1 cellular context compared by ENCODE assay signal in genomic region chr22:43955040-43955882, GRCh38.
A peak's percentile ranks its signal among the peaks of the same experiment; 100 is the strongest.
TF ChIP-seq lines count a peak whose summit lies in the region.

SAMM50 (plus strand) TSS chr22:43955442; CDS start chr22:43955578, 136 bp downstream.

TF ChIP-seq in HepG2, 621 proteins besides CTCF, POLR2A, EP300 and RAD21 (continued from another document and continues in another):
- TF ChIP-seq HNF1B (CRISPR knock-in tag; IDR thresholded peaks at IDR 0.05) (peak; percentile 83; the same call in 1 of the 2 replicates), ZNF839 (CRISPR knock-in tag; IDR thresholded peaks at IDR 0.05; ENCODE audit: borderline replicate concordance) (peak; percentile 61; the same call in 1 of the 2 replicates), ZFX (CRISPR knock-in tag; IDR thresholded peaks at IDR 0.05; ENCODE audit: low read depth) (peak; percentile 95), ZMYM3 (CRISPR knock-in tag; IDR thresholded peaks at IDR 0.05) (peak; percentile 33; the same call in 1 of the 2 replicates), RORA (CRISPR knock-in tag; IDR thresholded peaks at IDR 0.05) (no peak), ZBTB8A (CRISPR knock-in tag; IDR thresholded peaks at IDR 0.05; ENCODE audit: borderline replicate concordance, low read depth) (no peak), TERF1 (CRISPR knock-in tag; IDR thresholded peaks at IDR 0.05) (0 out of 2 replicates have a peak, but pooled peaks have one; percentile 78), KAT7 (CRISPR knock-in tag; IDR thresholded peaks at IDR 0.05; ENCODE audit: borderline replicate concordance) (peak; percentile 69; the same call in 1 of the 2 replicates), NR0B2 (CRISPR knock-in tag; IDR thresholded peaks at IDR 0.05) (no peak), FOXA3 (CRISPR knock-in tag; IDR thresholded peaks at IDR 0.05) (peak; percentile 74), ZNF576 (CRISPR knock-in tag; IDR thresholded peaks at IDR 0.05) (no peak), ZNF562 (CRISPR knock-in tag; IDR thresholded peaks at IDR 0.05; ENCODE audit: borderline replicate concordance) (no peak; the same call in 1 of the 2 replicates), ZBTB26 (CRISPR knock-in tag; IDR thresholded peaks at IDR 0.05; ENCODE audit: borderline replicate concordance) (peak; percentile 14; the same call in 1 of the 2 replicates), CBX1 (IDR thresholded peaks at IDR 0.05; ENCODE audit: low read depth) (peak; percentile 39), ZNF660 (CRISPR knock-in tag; IDR thresholded peaks at IDR 0.05; ENCODE audit: borderline replicate concordance, low read depth) (no peak), HNRNPLL (IDR thresholded peaks at IDR 0.05; ENCODE audit: low read depth, low read length, poor library complexity, severe bottlenecking) (peak; percentile 85), NFKB2 (CRISPR knock-in tag; IDR thresholded peaks at IDR 0.05; ENCODE audit: borderline replicate concordance) (peak; percentile 68; the same call in 1 of the 2 replicates), PAWR (CRISPR knock-in tag; IDR thresholded peaks at IDR 0.05; ENCODE audit: borderline replicate concordance) (no peak), ATF7-NPFF (CRISPR knock-in tag; IDR thresholded peaks at IDR 0.05; ENCODE audit: low read depth) (peak; percentile 12; the same call in 1 of the 2 replicates), ZNF639 (CRISPR knock-in tag; conservative IDR thresholded peaks at IDR 0.05) (peak; percentile 91), ZNF704 (CRISPR knock-in tag; IDR thresholded peaks at IDR 0.05; ENCODE audit: borderline replicate concordance) (0 out of 2 replicates have a peak, but pooled peaks have one; percentile 81), NR2C2 (CRISPR knock-in tag; IDR thresholded peaks at IDR 0.05; ENCODE audit: borderline replicate concordance) (peak; percentile 100), CSRNP2 (CRISPR knock-in tag; conservative IDR thresholded peaks at IDR 0.05; ENCODE audit: low read depth) (0 out of 2 replicates have a peak, but pooled peaks have one; percentile 38), SAP130 (CRISPR knock-in tag; IDR thresholded peaks at IDR 0.05; ENCODE audit: low read depth) (peak; percentile 83), ZNF10 (CRISPR knock-in tag; IDR thresholded peaks at IDR 0.05; ENCODE audit: borderline replicate concordance, low read depth) (no peak; the same call in 1 of the 2 replicates), ZNF280D (CRISPR knock-in tag; IDR thresholded peaks at IDR 0.05) (no peak), E2F5 (CRISPR knock-in tag; conservative IDR thresholded peaks at IDR 0.05) (no peak; the same call in 1 of the 2 replicates), MYC (CRISPR knock-in tag; IDR thresholded peaks at IDR 0.05; ENCODE audit: borderline replicate concordance) (peak; percentile 83), MTERF4 (CRISPR knock-in tag; IDR thresholded peaks at IDR 0.05) (no peak), CBX2 (IDR thresholded peaks at IDR 0.05; ENCODE audit: low read depth, low read length) (no peak), CBX2 (CRISPR knock-in tag; IDR thresholded peaks at IDR 0.05; ENCODE audit: low read depth) (no peak), FOXK1 (CRISPR knock-in tag; IDR thresholded peaks at IDR 0.05; ENCODE audit: borderline replicate concordance, low read depth) (peak; percentile 40; the same call in 1 of the 2 replicates), ZNF747 (CRISPR knock-in tag; IDR thresholded peaks at IDR 0.05; ENCODE audit: borderline replicate concordance) (peak; percentile 45; the same call in 1 of the 2 replicates), ZNF891 (CRISPR knock-in tag; IDR thresholded peaks at IDR 0.05) (peak; percentile 64), BRF2 (CRISPR knock-in tag; IDR thresholded peaks at IDR 0.05) (no peak), ZNF580 (CRISPR knock-in tag; IDR thresholded peaks at IDR 0.05; ENCODE audit: borderline replicate concordance, low read depth) (0 out of 2 replicates have a peak, but pooled peaks have one; percentile 52), HNRNPL (IDR thresholded peaks at IDR 0.05; ENCODE audit: low read depth, low read length) (peak; percentile 62; the same call in 1 of the 2 replicates), ZNF841 (CRISPR knock-in tag; IDR thresholded peaks at IDR 0.05; ENCODE audit: borderline replicate concordance) (0 out of 2 replicates have a peak, but pooled peaks have one; percentile 38), ZNF773 (CRISPR knock-in tag; IDR thresholded peaks at IDR 0.05; ENCODE audit: borderline replicate concordance) (no peak), NFATC3 (CRISPR knock-in tag; IDR thresholded peaks at IDR 0.05) (no peak), HOXA3 (CRISPR knock-in tag; IDR thresholded peaks at IDR 0.05) (peak; percentile 93), HCFC1 (IDR thresholded peaks at IDR 0.05; ENCODE audit: low read depth, low read length) (peak; percentile 38; the same call in 1 of the 2 replicates), LCORL (IDR thresholded peaks at IDR 0.05) (no peak), LCORL (CRISPR knock-in tag; IDR thresholded peaks at IDR 0.05) (peak; percentile 45; the same call in 1 of the 2 replicates), TP53 (CRISPR knock-in tag; conservative IDR thresholded peaks at IDR 0.05) (peak; percentile 11; the same call in 1 of the 2 replicates), ATM (IDR thresholded peaks at IDR 0.05; ENCODE audit: borderline replicate concordance) (no peak), ZNF619 (CRISPR knock-in tag; IDR thresholded peaks at IDR 0.05) (peak; percentile 68), SETDB1 (CRISPR knock-in tag; IDR thresholded peaks at IDR 0.05; ENCODE audit: borderline replicate concordance) (no peak), PLRG1 (conservative IDR thresholded peaks at IDR 0.05) (no peak), ZNF709 (CRISPR knock-in tag; IDR thresholded peaks at IDR 0.05) (0 out of 2 replicates have a peak, but pooled peaks have one; percentile 68)
